ENCODE assay signal across 29 cellular contexts in genomic region chr20:44395183-44395962, GRCh38. TPM values are rescaled to one million over a fixed set of nuclear protein-coding genes. Genes with fewer than 3 reads are reported as not detected.
"Had no signal": no experiment of that assay in that cellular context is flagged by ENCODE, and none has a peak within 500 bp of the region (broad histone marks: within the 10 kb centered on the region; RNA-seq: fewer than 3 reads in every experiment).

No MANE protein-coding gene starts in this region.

- H3K4me3 ChIP-seq: esophagus squamous epithelium, gastrocnemius medialis, skin epidermis, testis, upper lobe of left lung had no signal

- H3K36me3 ChIP-seq: esophagus squamous epithelium, gastrocnemius medialis, neutrophil, upper lobe of left lung had no signal

- H3K27ac ChIP-seq: esophagus squamous epithelium, gastrocnemius medialis, neutrophil, parathyroid adenoma, skin epidermis, upper lobe of left lung had no signal

- H3K4me1 ChIP-seq: esophagus squamous epithelium, gastrocnemius medialis, parathyroid adenoma had no signal

- H3K27me3 ChIP-seq: gastrocnemius medialis, neutrophil, testis, upper lobe of left lung had no signal

- H3K79me2 ChIP-seq: parathyroid adenoma had no signal

- ATAC-seq: activated CD4-positive, alpha-beta T cell treated with anti-CD3 and anti-CD28 coated beads for 36 hours; activated T-cell treated with anti-CD3 and anti-CD28 coated beads, Interleukin-2, amount 50 U/mL, for 4 hours; effector memory CD8-positive, alpha-beta T cell; gastrocnemius medialis; natural killer cell treated with Interleukin-12 subunit alpha and Interleukin-12 subunit beta and Interleukin-15 and Interleukin-18, amount 100 ng/mL, for 72 hours; T-cell; WTC11 had no signal

- FAIRE-seq: astrocyte, colon had no signal

- H2AFZ ChIP-seq: parathyroid adenoma had no signal

- DNase-seq: activated CD4-positive, alpha-beta T cell treated with anti-CD3 and anti-CD28 coated beads for 36 hours; activated CD4-positive, alpha-beta T cell treated with anti-CD3 and anti-CD28 coated beads, Interleukin-2, amount 50 U/mL, for 4 hours; activated CD8-positive, alpha-beta memory T cell treated with anti-CD3 and anti-CD28 coated beads, Interleukin-2, amount 50 U/mL, for 48 hours; activated naive CD4-positive, alpha-beta T cell treated with Interleukin-2 at 50 U/mL for 16 hours; activated naive CD8-positive, alpha-beta T cell treated with anti-CD3 and anti-CD28 coated beads for 36 hours; activated T-cell treated with anti-CD3 and anti-CD28 coated beads, Interleukin-2, amount 50 U/mL, for 4 hours; central memory CD4-positive, alpha-beta T cell; effector memory CD8-positive, alpha-beta T cell; esophagus squamous epithelium; gastrocnemius medialis; hypothalamus; stimulated activated CD4-positive, alpha-beta T cell treated with anti-CD3 and anti-CD28 coated beads, Interleukin-2, amount 100 ng/mL, for 48 hours; stimulated activated naive CD4-positive, alpha-beta T cell; T-cell; upper lobe of left lung had no signal

- H3K9me3 ChIP-seq: esophagus squamous epithelium, gastrocnemius medialis, neutrophil, testis, upper lobe of left lung had no signal

RNA-seq across cellular contexts. Expression of gene HNF4A, which starts 39.9 kb away (rescaled TPM):
- total RNA-seq: activated CD4-positive, alpha-beta T cell treated with anti-CD3 and anti-CD28 coated beads for 36 hours; activated CD8-positive, alpha-beta memory T cell treated with anti-CD3 and anti-CD28 coated beads for 36 hours; activated naive CD8-positive, alpha-beta T cell treated with anti-CD3 and anti-CD28 coated beads for 36 hours; activated T-helper 2 cell treated with anti-CD3 and anti-CD28 coated beads, Interferon-gamma antibody, Interleukin-2, Interleukin-4, amounts not matched to agents 10 μg/mL and 5 μg/mL and 100 μg/mL, durations not matched to agents 14 hours and 24 hours and 36 hours; astrocyte; dermis microvascular lymphatic vessel endothelial cell; esophagus squamous epithelium; lower leg skin; natural killer cell treated with Interleukin-12 subunit alpha and Interleukin-12 subunit beta and Interleukin-15 and Interleukin-18, amount 100 ng/mL, for 72 hours; pulmonary artery endothelial cell had no signal

RNA-seq across cellular contexts. Expression of gene R3HDML, which starts 58.5 kb away (rescaled TPM):
- total RNA-seq: activated CD4-positive, alpha-beta T cell treated with anti-CD3 and anti-CD28 coated beads for 36 hours; activated CD8-positive, alpha-beta memory T cell treated with anti-CD3 and anti-CD28 coated beads for 36 hours; activated naive CD8-positive, alpha-beta T cell treated with anti-CD3 and anti-CD28 coated beads for 36 hours; activated T-cell treated with anti-CD3 and anti-CD28 coated beads, Interleukin-2, amount 50 U/mL, for 4 hours; activated T-helper 2 cell treated with anti-CD3 and anti-CD28 coated beads, Interferon-gamma antibody, Interleukin-2, Interleukin-4, amounts not matched to agents 10 μg/mL and 5 μg/mL and 100 μg/mL, durations not matched to agents 14 hours and 24 hours and 36 hours; dermis microvascular lymphatic vessel endothelial cell; esophagus squamous epithelium; gastrocnemius medialis; lower leg skin; natural killer cell treated with Interleukin-12 subunit alpha and Interleukin-12 subunit beta and Interleukin-15 and Interleukin-18, amount 100 ng/mL, for 72 hours; pulmonary artery endothelial cell; right cardiac atrium; T-cell; upper lobe of left lung; WTC11 had no signal
- polyA plus RNA-seq: right cardiac atrium had no signal
